34 cellular contexts compared by ENCODE assay signal in the genomic region with DNA sequence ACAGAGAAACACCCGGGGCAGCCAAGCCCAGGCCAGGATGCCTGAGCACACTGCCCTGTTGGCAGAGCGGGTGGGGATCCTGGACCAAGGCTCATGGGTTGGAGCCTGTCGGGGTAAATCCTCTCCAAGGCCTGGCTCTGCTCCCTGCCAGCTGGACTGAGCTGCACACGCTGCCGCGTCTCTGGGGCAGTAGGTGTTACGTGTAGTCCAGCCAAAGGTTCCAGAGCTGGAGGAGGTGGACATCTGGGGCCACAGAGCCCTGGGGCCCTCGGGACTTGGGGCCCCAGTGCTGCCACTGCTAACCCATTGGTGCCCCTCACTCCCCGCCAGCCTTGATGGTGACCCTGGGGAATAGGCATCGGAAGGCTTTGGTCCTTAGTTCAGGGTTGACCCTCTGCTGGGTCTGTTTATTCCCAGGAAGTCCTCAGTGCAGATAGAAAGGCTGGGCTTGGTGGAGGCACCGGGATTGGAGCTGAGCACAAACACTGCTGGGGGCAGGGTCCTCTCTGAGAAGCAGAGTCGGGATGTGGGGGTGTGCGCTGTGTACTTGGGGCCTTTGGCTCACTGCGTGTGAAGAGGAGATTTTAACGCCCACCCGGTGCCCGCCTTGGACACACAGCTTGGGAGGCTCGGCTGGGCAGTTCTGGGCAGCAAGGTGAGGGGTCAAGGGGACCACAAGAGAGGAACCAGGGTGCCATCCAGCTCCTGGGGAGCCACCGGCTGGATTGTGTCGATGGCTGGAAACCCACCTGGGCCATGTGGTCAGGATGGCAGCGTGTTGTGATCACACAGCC.
"Had no signal": no experiment of that assay in that cellular context is flagged by ENCODE, and none has a peak within 500 bp of the region (broad histone marks: within the 10 kb centered on the region; RNA-seq: fewer than 3 reads in every experiment).

No MANE protein-coding gene starts in this region.

- H3K27me3 ChIP-seq: body of pancreas, breast epithelium, Peyer's patch had no signal

- H3K9me3 Mint-ChIP-seq: activated CD4-positive, alpha-beta T cell treated with anti-CD3 and anti-CD28 coated beads, Interleukin-2, amount 10 ng/mL, durations not matched to agents 24 days and 14 days; activated CD8-positive, alpha-beta T cell treated with anti-CD3 and anti-CD28 coated beads for 36 hours; activated naive CD4-positive, alpha-beta T cell treated with anti-CD3 and anti-CD28 coated beads, Interleukin-2, amount 50 U/mL, for 72 hours; activated T-cell treated with anti-CD3 and anti-CD28 coated beads, Interleukin-2, amount 50 U/mL, for 72 hours; activated T-helper 17 cell treated with anti-CD3 and anti-CD28 coated beads, Interleukin-2, amount 50 U/mL, for 72 hours; T-helper 1 cell treated with Interleukin-12 subunit alpha and Interleukin-12 subunit beta and Interleukin-4 antibody, amounts not matched to agents 30 μg/mL and 1 μg/mL, for 36 hours; T-helper 2 cell treated with Interferon-gamma antibody and Interleukin-4, amounts not matched to agents 5 μg/mL and 100 μg/mL, for 36 hours had no signal

- DNase-seq: activated CD4-positive, alpha-beta T cell treated with anti-CD3 and anti-CD28 coated beads, Interleukin-2, amount 10 ng/mL, durations not matched to agents 24 days and 14 days; activated CD4-positive, alpha-beta T cell treated with anti-CD3 and anti-CD28 coated beads, Interleukin-2, amount 50 U/mL, for 4 hours; activated CD8-positive, alpha-beta T cell treated with anti-CD3 and anti-CD28 coated beads for 36 hours; activated effector memory CD4-positive, alpha-beta T cell treated with anti-CD3 and anti-CD28 coated beads, Interleukin-2, amount 50 U/mL, for 16 hours; activated naive CD4-positive, alpha-beta T cell treated with Interleukin-2 at 50 U/mL for 16 hours; activated T-cell treated with anti-CD3 and anti-CD28 coated beads, Interleukin-2, amount 50 U/mL, for 1 hour; activated T-cell treated with anti-CD3 and anti-CD28 coated beads, Interleukin-2, amount 50 U/mL, for 72 hours; adrenal gland; body of pancreas; Kasumi-1; KG1; MM.1S; MV-4-11; NCI-H1092; NCI-H1436 treated with DMSO at 0.1 percent for 48 hours; NCI-H1694 treated with DMSO at 0.1 percent for 48 hours; NCI-H2029; NCI-H510A; NCI-H526; NCI-H748 treated with DMSO at 0.1 percent for 48 hours; NK-92 treated with Interleukin-12 subunit alpha and Interleukin-12 subunit beta, amount 100 ng/mL, for 24 hours; PC-3; Peyer's patch; RPMI8226; SHP77; SJCRH30 had no signal

- H3K36me3 Mint-ChIP-seq: activated naive CD4-positive, alpha-beta T cell treated with anti-CD3 and anti-CD28 coated beads, Interleukin-2, amount 50 U/mL, for 72 hours had no signal

- H3K27ac ChIP-seq: adrenal gland, body of pancreas, breast epithelium, Peyer's patch, SJCRH30, SK-N-MC had no signal

- H3K4me1 ChIP-seq: body of pancreas, breast epithelium had no signal

- H3K36me3 ChIP-seq: adrenal gland, breast epithelium, Peyer's patch, SJCRH30 had no signal

- FAIRE-seq: astrocyte, TTC549 had no signal

- H3K27ac Mint-ChIP-seq: activated CD4-positive, alpha-beta T cell treated with anti-CD3 and anti-CD28 coated beads, Interleukin-2, amount 10 ng/mL, durations not matched to agents 24 days and 14 days; activated CD8-positive, alpha-beta T cell treated with anti-CD3 and anti-CD28 coated beads for 36 hours; activated T-cell treated with anti-CD3 and anti-CD28 coated beads, Interleukin-2, amount 50 U/mL, for 72 hours; activated T-helper 17 cell treated with anti-CD3 and anti-CD28 coated beads, Interleukin-2, amount 50 U/mL, for 72 hours; T-helper 1 cell treated with Interleukin-12 subunit alpha and Interleukin-12 subunit beta and Interleukin-4 antibody, amounts not matched to agents 30 μg/mL and 1 μg/mL, for 36 hours; T-helper 2 cell treated with Interferon-gamma antibody and Interleukin-4, amounts not matched to agents 5 μg/mL and 100 μg/mL, for 36 hours had no signal

- H3K4me3 Mint-ChIP-seq: activated CD4-positive, alpha-beta T cell treated with anti-CD3 and anti-CD28 coated beads, Interleukin-2, amount 10 ng/mL, durations not matched to agents 24 days and 14 days; activated CD8-positive, alpha-beta T cell treated with anti-CD3 and anti-CD28 coated beads for 36 hours; activated T-cell treated with anti-CD3 and anti-CD28 coated beads, Interleukin-2, amount 50 U/mL, for 72 hours; activated T-helper 17 cell treated with anti-CD3 and anti-CD28 coated beads, Interleukin-2, amount 50 U/mL, for 72 hours; T-helper 1 cell treated with Interleukin-12 subunit alpha and Interleukin-12 subunit beta and Interleukin-4 antibody, amounts not matched to agents 30 μg/mL and 1 μg/mL, for 36 hours; T-helper 2 cell treated with Interferon-gamma antibody and Interleukin-4, amounts not matched to agents 5 μg/mL and 100 μg/mL, for 36 hours had no signal

- H3K4me3 ChIP-seq: adrenal gland, body of pancreas, breast epithelium, Peyer's patch, SJCRH30, SK-N-MC had no signal

- H3K9me3 ChIP-seq: adrenal gland, body of pancreas, breast epithelium, Peyer's patch, SJCRH30 had no signal

- ATAC-seq: activated CD8-positive, alpha-beta T cell treated with anti-CD3 and anti-CD28 coated beads for 36 hours; activated naive CD4-positive, alpha-beta T cell treated with anti-CD3 and anti-CD28 coated beads, Interleukin-2, amount 50 U/mL, for 72 hours; activated T-cell treated with anti-CD3 and anti-CD28 coated beads, Interleukin-2, amount 50 U/mL, for 72 hours; activated T-helper 17 cell treated with anti-CD3 and anti-CD28 coated beads, Interleukin-2, amount 50 U/mL, for 72 hours; body of pancreas; PC-3 had no signal
